ENCODE assay signal across 3 cellular contexts in the genomic region with DNA sequence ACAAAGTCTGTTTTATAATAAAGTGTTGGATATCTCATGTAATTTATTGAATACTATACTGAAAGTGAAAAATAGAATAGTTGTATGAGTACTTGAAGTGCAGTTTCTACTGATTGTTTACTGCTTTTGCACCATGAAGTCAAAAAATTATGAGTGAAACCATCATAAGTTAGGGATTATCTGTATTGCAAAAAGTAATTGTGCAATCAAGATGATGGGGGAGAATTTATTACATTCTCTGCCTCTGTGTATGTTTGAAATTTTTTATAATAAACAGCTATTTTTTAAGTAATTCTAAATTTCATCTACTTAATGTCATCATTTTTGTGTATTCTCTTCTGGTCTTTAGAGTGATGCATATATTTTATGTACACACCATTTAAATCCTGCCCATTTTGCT.
A peak's percentile ranks its signal among the peaks of the same experiment; 100 is the strongest.
TF ChIP-seq lines count a peak whose summit lies in the region.

No MANE protein-coding gene starts in this region.

TF ChIP-seq in HepG2, 621 proteins besides CTCF, POLR2A, EP300 and RAD21:
- TF ChIP-seq ZFP36 (IDR thresholded peaks at IDR 0.05; ENCODE audit: borderline replicate concordance, low read depth, low read length, partially characterized antibody) (no peak), CEBPB (IDR thresholded peaks at IDR 0.05; ENCODE audit: borderline replicate concordance, low read depth, low read length) (0 out of 2 replicates have a peak, but pooled peaks have one; percentile 22)

TF ChIP-seq in IMR-90, 13 proteins besides CTCF, POLR2A, EP300 and RAD21:
- TF ChIP-seq, protein P1, sequence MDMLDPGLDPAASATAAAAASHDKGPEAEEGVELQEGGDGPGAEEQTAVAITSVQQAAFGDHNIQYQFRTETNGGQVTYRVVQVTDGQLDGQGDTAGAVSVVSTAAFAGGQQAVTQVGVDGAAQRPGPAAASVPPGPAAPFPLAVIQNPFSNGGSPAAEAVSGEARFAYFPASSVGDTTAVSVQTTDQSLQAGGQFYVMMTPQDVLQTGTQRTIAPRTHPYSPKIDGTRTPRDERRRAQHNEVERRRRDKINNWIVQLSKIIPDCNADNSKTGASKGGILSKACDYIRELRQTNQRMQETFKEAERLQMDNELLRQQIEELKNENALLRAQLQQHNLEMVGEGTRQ (IDR thresholded peaks at IDR 0.05; ENCODE audit: low read depth, low read length) = no peak
- peak; percentile 46 for TF ChIP-seq CEBPB (IDR thresholded peaks at IDR 0.05; ENCODE audit: low read depth, low read length)
TF ChIP-seq in IMR-90: peak in this region for 1.

TF ChIP-seq in K562, 482 proteins besides CTCF, POLR2A, EP300 and RAD21:
- no peak for TF ChIP-seq ZNF830 (CRISPR knock-in tag; IDR thresholded peaks at IDR 0.05)
- no peak for TF ChIP-seq ZC3H11A (IDR thresholded peaks at IDR 0.05; ENCODE audit: low read depth, low read length)
- TF ChIP-seq, protein P2, sequence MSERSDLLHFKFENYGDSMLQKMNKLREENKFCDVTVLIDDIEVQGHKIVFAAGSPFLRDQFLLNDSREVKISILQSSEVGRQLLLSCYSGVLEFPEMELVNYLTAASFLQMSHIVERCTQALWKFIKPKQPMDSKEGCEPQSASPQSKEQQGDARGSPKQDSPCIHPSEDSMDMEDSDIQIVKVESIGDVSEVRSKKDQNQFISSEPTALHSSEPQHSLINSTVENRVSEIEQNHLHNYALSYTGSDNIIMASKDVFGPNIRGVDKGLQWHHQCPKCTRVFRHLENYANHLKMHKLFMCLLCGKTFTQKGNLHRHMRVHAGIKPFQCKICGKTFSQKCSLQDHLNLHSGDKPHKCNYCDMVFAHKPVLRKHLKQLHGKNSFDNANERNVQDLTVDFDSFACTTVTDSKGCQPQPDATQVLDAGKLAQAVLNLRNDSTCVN (CRISPR knock-in tag; IDR thresholded peaks at IDR 0.05) = no peak
- no peak for TF ChIP-seq SMAD3 (CRISPR knock-in tag; conservative IDR thresholded peaks at IDR 0.05)
- TF ChIP-seq NR3C1 (CRISPR knock-in tag; IDR thresholded peaks at IDR 0.05) = no peak
- no peak for TF ChIP-seq CEBPG (CRISPR knock-in tag; IDR thresholded peaks at IDR 0.05)
- TF ChIP-seq CEBPG (tag; conservative IDR thresholded peaks at IDR 0.05 in 1 of 2, IDR thresholded peaks at IDR 0.05 in 1 of 2) = peak; percentile 29 to 78; a peak in 2 of 4 replicates
- peak; percentile 85 for TF ChIP-seq CEBPB (tag; IDR thresholded peaks at IDR 0.05)
